ENCODE assay signal across 15 cellular contexts in the genomic region with DNA sequence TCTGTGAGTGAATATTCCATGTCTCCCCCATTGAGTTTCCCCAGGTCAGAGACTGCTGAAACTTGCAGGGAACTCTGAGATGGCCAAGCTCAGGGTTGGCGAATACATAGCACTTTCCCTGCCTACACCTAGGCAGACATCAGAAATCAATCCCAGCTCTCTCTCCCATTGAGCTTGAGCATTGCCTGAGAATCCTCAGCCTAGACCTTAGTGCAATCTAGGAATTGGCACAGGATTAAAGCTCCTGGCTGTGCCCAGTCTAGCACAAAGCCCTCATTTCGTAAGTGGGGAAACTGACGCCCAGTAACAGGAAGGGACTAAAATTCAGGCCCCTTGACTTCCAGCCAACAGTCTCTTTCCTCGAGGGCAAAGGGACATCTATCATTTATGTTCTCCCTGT.
"Had no signal": no experiment of that assay in that cellular context is flagged by ENCODE, and none has a peak within 500 bp of the region (broad histone marks: within the 10 kb centered on the region; RNA-seq: fewer than 3 reads in every experiment).

No MANE protein-coding gene starts in this region.

- DNase-seq: activated naive CD4-positive, alpha-beta T cell; activated naive CD8-positive, alpha-beta T cell treated with anti-CD3 and anti-CD28 coated beads, Interleukin-2, amount 10 ng/mL, durations not matched to agents 7 days and 5 days; activated T-cell treated with anti-CD3 and anti-CD28 coated beads for 4 hours; aorta; dorsolateral prefrontal cortex; endodermal cell; gastrocnemius medialis; heart left ventricle; left cardiac atrium; lower lobe of right lung; naive thymus-derived CD4-positive, alpha-beta T cell; stimulated activated CD4-positive, alpha-beta T cell treated with anti-CD3 and anti-CD28 coated beads, Interleukin-12 subunit alpha, Interleukin-12 subunit beta, amount 100 ng/mL, for 4 hours; stimulated activated CD4-positive, alpha-beta T cell treated with anti-CD3 and anti-CD28 coated beads, Interleukin-2, amount 100 ng/mL, for 24 hours; T1000 had no signal

- H3K4me3 Mint-ChIP-seq: activated naive CD8-positive, alpha-beta T cell treated with anti-CD3 and anti-CD28 coated beads, Interleukin-2, amount 10 ng/mL, durations not matched to agents 7 days and 5 days; endodermal cell; naive thymus-derived CD4-positive, alpha-beta T cell had no signal

- H3K27ac Mint-ChIP-seq: activated naive CD8-positive, alpha-beta T cell treated with anti-CD3 and anti-CD28 coated beads, Interleukin-2, amount 10 ng/mL, durations not matched to agents 7 days and 5 days; endodermal cell had no signal

- H3K36me3 Mint-ChIP-seq: activated naive CD8-positive, alpha-beta T cell treated with anti-CD3 and anti-CD28 coated beads, Interleukin-2, amount 10 ng/mL, durations not matched to agents 7 days and 5 days had no signal

- H3K9me3 Mint-ChIP-seq: endodermal cell had no signal

- ATAC-seq: activated CD4-positive, CD25-positive, alpha-beta regulatory T cell treated with anti-CD3 and anti-CD28 coated beads, Interleukin-2, amount 50 U/mL, for 24 hours; gastrocnemius medialis; heart left ventricle had no signal
